In genomic region chr19:18137242-18137641, GRCh38 we compare ENCODE assay signal across 20 cellular contexts. TPM values are rescaled to one million over a fixed set of nuclear protein-coding genes. Genes with fewer than 3 reads are reported as not detected.
DNase-seq lines count a peak whose midpoint lies in the region; ATAC-seq, FAIRE-seq and TF ChIP-seq lines count a peak whose summit lies in the region.
"Had no signal": no experiment of that assay in that cellular context is flagged by ENCODE, and none has a peak within 500 bp of the region (broad histone marks: within the 10 kb centered on the region; RNA-seq: fewer than 3 reads in every experiment).

No MANE protein-coding gene starts in this region.

- peak overlapping the region; percentile 43 for H3K27ac Mint-ChIP-seq in dendritic cell treated with granulocyte-macrophage colony-stimulating factor and Interleukin-4, amounts not matched to agents 40 ng/mL and 50 ng/mL, for 4 days
- no peak overlapping the region for H3K27ac Mint-ChIP-seq in naive thymus-derived CD4-positive, alpha-beta T cell
- H3K27ac Mint-ChIP-seq: B cell; CD4-positive, alpha-beta T cell; GM23338; HFFc6 had no signal

- peaks cover 97% of the 10 kb centered on the region for H3K36me3 Mint-ChIP-seq in dendritic cell treated with granulocyte-macrophage colony-stimulating factor and Interleukin-4, amounts not matched to agents 40 ng/mL and 50 ng/mL, for 4 days (ENCODE audit: low read depth)
- H3K36me3 Mint-ChIP-seq in naive thymus-derived CD4-positive, alpha-beta T cell = peaks cover 7 to 41% (median 27%) of the 10 kb centered on the region in 5 donors

- H3K27me3 Mint-ChIP-seq in dendritic cell treated with granulocyte-macrophage colony-stimulating factor and Interleukin-4, amounts not matched to agents 40 ng/mL and 50 ng/mL, for 4 days = no peaks in the 10 kb centered on the region
- no peaks in the 10 kb centered on the region for H3K27me3 Mint-ChIP-seq in naive thymus-derived CD4-positive, alpha-beta T cell
- H3K27me3 Mint-ChIP-seq: B cell; CD4-positive, alpha-beta T cell had no signal

- CTCF ChIA-PET in HepG2 (lab: Yijun Ruan, JAX; ENCODE audit: low intra/inter-chr PET ratio, low total read pairs) = no interaction called here
- CTCF ChIA-PET in naive thymus-derived CD4-positive, alpha-beta T cell (lab: Charles Lee) = interaction anchor here (0.6 to 1.2 kb wide), 3 partner anchors 14 to 31 kb away, joined by 3 read pairs; no protein-coding TSS in a partner anchor

- TF ChIP-seq CTCF in HepG2 (CRISPR knock-in tag; IDR thresholded peaks at IDR 0.05) (no peak), right lobe of liver (IDR thresholded peaks at IDR 0.05) (no peak)

- H3K9me3 ChIP-seq in HepG2 (ENCODE audit: low read length) (no peaks in the 10 kb centered on the region), right lobe of liver (no peaks in the 10 kb centered on the region)
- no peaks in the 10 kb centered on the region for H3K9me3 ChIP-seq in naive thymus-derived CD4-positive, alpha-beta T cell (ENCODE audit: control insufficient read depth in 2 of 3, low read length in 3 of 3)
- H3K9me3 ChIP-seq: BLaER1 treated with 17β-estradiol and CSF1 and Interleukin-3, amounts not matched to agents 10 nM and 100 nM; Caco-2 had no signal

- H4K20me1 ChIP-seq in HepG2 (ENCODE audit: insufficient read depth, low read length) = no peaks in the 10 kb centered on the region

- no peaks in the 10 kb centered on the region for H3K9me3 Mint-ChIP-seq in dendritic cell treated with granulocyte-macrophage colony-stimulating factor and Interleukin-4, amounts not matched to agents 40 ng/mL and 50 ng/mL, for 4 days
- H3K9me3 Mint-ChIP-seq in naive thymus-derived CD4-positive, alpha-beta T cell = peaks cover 0 to 2% (median 0%) of the 10 kb centered on the region in 11 donors
- H3K9me3 Mint-ChIP-seq: CD4-positive, alpha-beta T cell; GM23338; HFFc6 had no signal

- no peak for ATAC-seq in HepG2
- no peak for ATAC-seq in right lobe of liver
- ATAC-seq in naive thymus-derived CD4-positive, alpha-beta T cell = no peak
- ATAC-seq in GM21723 (IDR thresholded peaks at IDR 0.05; ENCODE audit: unreplicated experiment) = no peak
- ATAC-seq: GM23338, HCT116 had no signal

- no peak for DNase-seq in HepG2 (ENCODE audit: low spot score)
- DNase-seq in right lobe of liver = no peak
- DNase-seq in naive thymus-derived CD4-positive, alpha-beta T cell = no peak
- DNase-seq in nucleus accumbens (lab: John Stamatoyannopoulos, UW) = no peak
- no peak for DNase-seq in C1 segment of cervical spinal cord (lab: John Stamatoyannopoulos, UW)
- DNase-seq: Caco-2; CD4-positive, alpha-beta T cell; H7; HFFc6 had no signal

- H3K36me3 ChIP-seq in HepG2 (replicated peaks in 1 of 2; ENCODE audit: control insufficient read depth in 1 of 2, insufficient read depth in 2 of 2, low read length in 2 of 2) (peaks cover 10 to 33% of the 10 kb centered on the region in 2 experiments), right lobe of liver (peaks cover 0 to 52% (median 7%) of the 10 kb centered on the region in 4 donors)
- H3K36me3 ChIP-seq in naive thymus-derived CD4-positive, alpha-beta T cell (ENCODE audit: control insufficient read depth in 2 of 3, insufficient read depth in 3 of 3, low read length in 3 of 3) = peaks cover 7 to 90% (median 12%) of the 10 kb centered on the region in 3 experiments

- no peak for FAIRE-seq in HepG2 (lab: Jason Lieb, UNC)
- FAIRE-seq: D721Med, G401.6, GM12891, GM18507 had no signal

- H3K27me3 ChIP-seq in HepG2 (ENCODE audit: control insufficient read depth in 1 of 2, insufficient read depth in 2 of 2, low read length in 2 of 2) (no peaks in the 10 kb centered on the region), right lobe of liver (no peaks in the 10 kb centered on the region)
- no peaks in the 10 kb centered on the region for H3K27me3 ChIP-seq in naive thymus-derived CD4-positive, alpha-beta T cell (ENCODE audit: control insufficient read depth in 2 of 2, insufficient read depth in 2 of 2, low read length in 2 of 2)
- H3K27me3 ChIP-seq: BLaER1 treated with 17β-estradiol and CSF1 and Interleukin-3, amounts not matched to agents 10 nM and 100 nM had no signal

- 96% methylated on average over 9 of the region's 11 CpGs for WGBS in HepG2 (ENCODE audit: low lambda C conversion rate)
- WGBS in right lobe of liver (ENCODE audit: insufficient coverage, low coverage, low lambda C conversion rate, missing lambda C conversion rate) = no CpG with 5 or more reads among the region's 11 CpGs

- H3K4me3 ChIP-seq in HepG2 (replicated peaks in 1 of 3; ENCODE audit: insufficient read depth in 1 of 3, low read depth in 2 of 3, low read length in 3 of 3) (no peak overlapping the region), right lobe of liver (no peak overlapping the region)
- H3K4me3 ChIP-seq in naive thymus-derived CD4-positive, alpha-beta T cell (ENCODE audit: low read length) = no peak overlapping the region
- H3K4me3 ChIP-seq: BLaER1 treated with 17β-estradiol and CSF1 and Interleukin-3, amounts not matched to agents 10 nM and 100 nM; GM23338 had no signal

- no peak for TF ChIP-seq RAD21 in HepG2 (CRISPR knock-in tag; IDR thresholded peaks at IDR 0.05)

- H3K9ac ChIP-seq in HepG2 (ENCODE audit: insufficient read depth, low read depth, low read length) = peak overlapping the region; percentile 44; the same call in 1 of the 2 replicates

- intact Hi-C loops in HepG2 (cut with micrococcal nuclease; ENCODE audit: unreplicated experiment) (no loop called here), right lobe of liver (cut with DNase I) (no loop called here)
- intact Hi-C loops in dendritic cell treated with granulocyte-macrophage colony-stimulating factor and Interleukin-4, amounts not matched to agents 40 ng/mL and 50 ng/mL, for 4 days (cut with micrococcal nuclease) = no loop called here
- intact Hi-C loops in naive thymus-derived CD4-positive, alpha-beta T cell (cut with micrococcal nuclease) = no loop called here

- peaks cover 14% of the 10 kb centered on the region for H3K4me1 Mint-ChIP-seq in dendritic cell treated with granulocyte-macrophage colony-stimulating factor and Interleukin-4, amounts not matched to agents 40 ng/mL and 50 ng/mL, for 4 days (ENCODE audit: low read depth)
- peaks cover 0 to 2% (median 0%) of the 10 kb centered on the region in 7 donors for H3K4me1 Mint-ChIP-seq in naive thymus-derived CD4-positive, alpha-beta T cell
- H3K4me1 Mint-ChIP-seq: B cell, GM23338 had no signal

- peaks cover 38% of the 10 kb centered on the region for H3K4me1 ChIP-seq in HepG2 (ENCODE audit: insufficient read depth, low read length)
- H3K4me1 ChIP-seq in right lobe of liver = peaks cover 0 to 23% (median 8%) of the 10 kb centered on the region in 4 donors
- H3K4me1 ChIP-seq in naive thymus-derived CD4-positive, alpha-beta T cell (ENCODE audit: control insufficient read depth in 2 of 2, insufficient read depth in 2 of 2, low read length in 2 of 2) = no peaks in the 10 kb centered on the region

- TF ChIP-seq POLR2A in HepG2 (IDR thresholded peaks at IDR 0.05; ENCODE audit: insufficient read depth in 1 of 2, low read depth in 2 of 2, low read length in 2 of 2) (no peak), right lobe of liver (IDR thresholded peaks at IDR 0.05) (no peak)

- POLR2A ChIA-PET in HepG2 (lab: Yijun Ruan, JAX) = interaction anchor here (1.7 kb wide), 1 partner anchor 15 kb away, joined by 7 read pairs; the partner anchor contains the start of gene PIK3R2
- POLR2A ChIA-PET in naive thymus-derived CD4-positive, alpha-beta T cell (lab: Charles Lee) = no interaction called here

- no peak overlapping the region for H3K4me2 ChIP-seq in HepG2 (ENCODE audit: low read depth, low read length)
- H3K4me2 ChIP-seq: GM23338 had no signal

- H2AFZ ChIP-seq in HepG2 (ENCODE audit: low read length) = no peak overlapping the region
- H2AFZ ChIP-seq: GM23338 had no signal

- no peak for TF ChIP-seq EP300 in HepG2 (IDR thresholded peaks at IDR 0.05; ENCODE audit: low read depth in 2 of 2, low read length in 2 of 2)
- TF ChIP-seq EP300 in HepG2 (CRISPR knock-in tag; IDR thresholded peaks at IDR 0.05; ENCODE audit: borderline replicate concordance) = no peak

- in situ Hi-C loops in HepG2 (cut with HindIII; ENCODE audit: extremely low pct_ligation_motif_present, low pct_unique_long_range_greater_than_20kb) = no loop called here

- H3K27ac ChIP-seq in HepG2 (ENCODE audit: extremely low read length, insufficient read depth, low read length) (peak overlapping the region; percentile 92), right lobe of liver (no peak overlapping the region)
- peak overlapping the region; percentile 35 for H3K27ac ChIP-seq in naive thymus-derived CD4-positive, alpha-beta T cell (ENCODE audit: low read depth, low read length)
- H3K27ac ChIP-seq: BLaER1 treated with 17β-estradiol and CSF1 and Interleukin-3, amounts not matched to agents 10 nM and 100 nM had no signal

- H3K79me2 ChIP-seq in HepG2 (ENCODE audit: insufficient read depth, low read length) = peaks cover 4% of the 10 kb centered on the region

- H3K4me3 Mint-ChIP-seq in dendritic cell treated with granulocyte-macrophage colony-stimulating factor and Interleukin-4, amounts not matched to agents 40 ng/mL and 50 ng/mL, for 4 days = no peak overlapping the region
- no peak overlapping the region for H3K4me3 Mint-ChIP-seq in naive thymus-derived CD4-positive, alpha-beta T cell
- H3K4me3 Mint-ChIP-seq: B cell; CD4-positive, alpha-beta T cell; GM23338; HFFc6 had no signal

- BruUV-seq in HepG2 (replicated peaks; lab: Mats Ljungman, UMichigan) = no TSS peak

RNA-seq across cellular contexts. Expression of gene PIK3R2, which starts 15.7 kb away (rescaled TPM):
- total RNA-seq in HepG2 (2016; rRNA removed; fragmentation: Illumina TruSeq; extraction: Trizol) (15.8 and 25.3 TPM in 2 replicates), right lobe of liver (10 to 100 TPM; 11.1 to 21.4 (median 14.6) TPM)
- 13.7 and 16.1 TPM in 2 replicates for total RNA-seq in HepG2 (2016; cell fraction: cytosol; rRNA removed; fragmentation: Illumina TruSeq; extraction: Trizol; ENCODE audit: low read depth)
- total RNA-seq in HepG2 (2016; cell fraction: insoluble cytoplasmic fraction; rRNA removed; fragmentation: Illumina TruSeq; extraction: Trizol) = 12.5 and 18.3 TPM in 2 replicates
- total RNA-seq in HepG2 (2016; cell fraction: membrane; rRNA removed; fragmentation: Illumina TruSeq; extraction: Trizol) = 33.3 and 40.2 TPM in 2 replicates
- total RNA-seq in HepG2 (2016; cell fraction: nucleus; rRNA removed; fragmentation: Illumina TruSeq; extraction: Trizol) = 14.5 and 18.4 TPM in 2 replicates
- polyA plus RNA-seq in HepG2 (2011; rRNA removed) = 18.6 and 27.2 TPM in 2 replicates
- 17.0 and 21.2 TPM in 2 replicates for polyA plus RNA-seq in HepG2 (2011; cell fraction: cytosol; rRNA removed)
- polyA plus RNA-seq in HepG2 (2011; cell fraction: nucleus; rRNA removed) = 35.7 and 42.1 TPM in 2 replicates
- 39.2 and 39.3 TPM in 2 replicates for polyA plus RNA-seq in HepG2 (2012)
- 8.4 and 11.9 TPM in 2 replicates for polyA plus RNA-seq in HepG2 (2016; cell fraction: cytosol; fragmentation: Illumina TruSeq; extraction: Trizol; ENCODE audit: low read depth)
- polyA plus RNA-seq in HepG2 (2016; cell fraction: insoluble cytoplasmic fraction; fragmentation: Illumina TruSeq; extraction: Trizol; ENCODE audit: low read depth) = 30.5 and 42.6 TPM in 2 replicates
- polyA plus RNA-seq in HepG2 (2016; cell fraction: membrane; fragmentation: Illumina TruSeq; extraction: Trizol; ENCODE audit: low read depth) = 46.8 and 48.0 TPM in 2 replicates
- polyA plus RNA-seq in HepG2 (2016; cell fraction: nucleus; fragmentation: Illumina TruSeq; extraction: Trizol; ENCODE audit: insufficient read depth, low read depth) = 60.8 and 65.6 TPM in 2 replicates
- polyA minus RNA-seq in HepG2 (2011; rRNA and poly(A)+ RNA removed; ENCODE audit: low replicate concordance) = 18.1 and 22.4 TPM in 2 replicates
- polyA minus RNA-seq in HepG2 (2011; cell fraction: cytosol; rRNA and poly(A)+ RNA removed) = 12.0 and 21.3 TPM in 2 replicates
- 12.7 and 19.6 TPM in 2 replicates for polyA minus RNA-seq in HepG2 (2011; cell fraction: nucleus; rRNA and poly(A)+ RNA removed)
- 10 to 100 TPM; 12.3 to 24.6 (median 16.4) TPM for total RNA-seq in naive thymus-derived CD4-positive, alpha-beta T cell
- polyA plus RNA-seq in naive thymus-derived CD4-positive, alpha-beta T cell = 1 to 10 TPM; 2.2 to 5.1 TPM

RNA-seq across cellular contexts. Expression of gene IFI30, which starts 36.4 kb away (rescaled TPM):
- total RNA-seq in HepG2 (2016; rRNA removed; fragmentation: Illumina TruSeq; extraction: Trizol) = 41.2 and 79.4 TPM in 2 replicates
- 49.8 and 56.5 TPM in 2 replicates for total RNA-seq in HepG2 (2016; cell fraction: cytosol; rRNA removed; fragmentation: Illumina TruSeq; extraction: Trizol; ENCODE audit: low read depth)
- total RNA-seq in HepG2 (2016; cell fraction: insoluble cytoplasmic fraction; rRNA removed; fragmentation: Illumina TruSeq; extraction: Trizol) = 39.1 and 76.9 TPM in 2 replicates
- 32.9 and 35.3 TPM in 2 replicates for total RNA-seq in HepG2 (2016; cell fraction: membrane; rRNA removed; fragmentation: Illumina TruSeq; extraction: Trizol)
- total RNA-seq in HepG2 (2016; cell fraction: nucleus; rRNA removed; fragmentation: Illumina TruSeq; extraction: Trizol) = 62.2 and 72.4 TPM in 2 replicates
- 24.7 and 25.0 TPM in 2 replicates for polyA plus RNA-seq in HepG2 (2011; rRNA removed)
- polyA plus RNA-seq in HepG2 (2011; cell fraction: cytosol; rRNA removed) = 33.2 and 51.0 TPM in 2 replicates
- polyA plus RNA-seq in HepG2 (2011; cell fraction: nucleus; rRNA removed) = 13.2 and 16.2 TPM in 2 replicates
- 13.8 and 14.8 TPM in 2 replicates for polyA plus RNA-seq in HepG2 (2012)
- 68.0 and 80.0 TPM in 2 replicates for polyA plus RNA-seq in HepG2 (2016; cell fraction: cytosol; fragmentation: Illumina TruSeq; extraction: Trizol; ENCODE audit: low read depth)
- polyA plus RNA-seq in HepG2 (2016; cell fraction: insoluble cytoplasmic fraction; fragmentation: Illumina TruSeq; extraction: Trizol; ENCODE audit: low read depth) = 46.2 and 52.2 TPM in 2 replicates
- 28.9 and 31.1 TPM in 2 replicates for polyA plus RNA-seq in HepG2 (2016; cell fraction: membrane; fragmentation: Illumina TruSeq; extraction: Trizol; ENCODE audit: low read depth)
- 133 TPM in 2 replicates for polyA plus RNA-seq in HepG2 (2016; cell fraction: nucleus; fragmentation: Illumina TruSeq; extraction: Trizol; ENCODE audit: insufficient read depth, low read depth)
- 49.7 and 255 TPM in 2 replicates for polyA minus RNA-seq in HepG2 (2011; rRNA and poly(A)+ RNA removed; ENCODE audit: low replicate concordance)
- 11.2 and 23.9 TPM in 2 replicates for polyA minus RNA-seq in HepG2 (2011; cell fraction: cytosol; rRNA and poly(A)+ RNA removed)
- polyA minus RNA-seq in HepG2 (2011; cell fraction: nucleus; rRNA and poly(A)+ RNA removed) = 3.7 and 4.4 TPM in 2 replicates
- total RNA-seq in right lobe of liver = 100 to 1,000 TPM in 3 of 6 experiments, 10 to 100 TPM in 3; 54.0 to 205 (median 91.8) TPM
- 100 to 1,000 TPM in 2 of 5 experiments, 10 to 100 TPM in 3; 51.3 to 514 (median 59.5) TPM for total RNA-seq in naive thymus-derived CD4-positive, alpha-beta T cell
- 1 to 10 TPM; 6.7 to 7.6 TPM for polyA plus RNA-seq in naive thymus-derived CD4-positive, alpha-beta T cell

RNA-seq across cellular contexts. Expression of gene MAST3, which starts 39.7 kb away (rescaled TPM):
- total RNA-seq in HepG2 (2016; rRNA removed; fragmentation: Illumina TruSeq; extraction: Trizol) (4.1 and 4.5 TPM in 2 replicates), right lobe of liver (10 to 100 TPM in 3 of 6 experiments, 1 to 10 TPM in 3; 8.0 to 17.9 (median 10.0) TPM)
- 1.9 and 2.8 TPM in 2 replicates for total RNA-seq in HepG2 (2016; cell fraction: cytosol; rRNA removed; fragmentation: Illumina TruSeq; extraction: Trizol; ENCODE audit: low read depth)
- 3.6 and 4.1 TPM in 2 replicates for total RNA-seq in HepG2 (2016; cell fraction: insoluble cytoplasmic fraction; rRNA removed; fragmentation: Illumina TruSeq; extraction: Trizol)
- total RNA-seq in HepG2 (2016; cell fraction: membrane; rRNA removed; fragmentation: Illumina TruSeq; extraction: Trizol) = 4.4 and 5.1 TPM in 2 replicates
- total RNA-seq in HepG2 (2016; cell fraction: nucleus; rRNA removed; fragmentation: Illumina TruSeq; extraction: Trizol) = 5.3 and 7.5 TPM in 2 replicates
- polyA plus RNA-seq in HepG2 (2011; rRNA removed) = 4.6 and 6.0 TPM in 2 replicates
- 2.0 and 2.4 TPM in 2 replicates for polyA plus RNA-seq in HepG2 (2011; cell fraction: cytosol; rRNA removed)
- polyA plus RNA-seq in HepG2 (2011; cell fraction: nucleus; rRNA removed) = 18.7 and 20.6 TPM in 2 replicates
- polyA plus RNA-seq in HepG2 (2012) = 5.2 and 6.4 TPM in 2 replicates
- 1.0 and 1.1 TPM in 2 replicates for polyA plus RNA-seq in HepG2 (2016; cell fraction: cytosol; fragmentation: Illumina TruSeq; extraction: Trizol; ENCODE audit: low read depth)
- 4.1 and 5.8 TPM in 2 replicates for polyA plus RNA-seq in HepG2 (2016; cell fraction: insoluble cytoplasmic fraction; fragmentation: Illumina TruSeq; extraction: Trizol; ENCODE audit: low read depth)
- 2.0 and 2.2 TPM in 2 replicates for polyA plus RNA-seq in HepG2 (2016; cell fraction: membrane; fragmentation: Illumina TruSeq; extraction: Trizol; ENCODE audit: low read depth)
- polyA plus RNA-seq in HepG2 (2016; cell fraction: nucleus; fragmentation: Illumina TruSeq; extraction: Trizol; ENCODE audit: insufficient read depth, low read depth) = 22.7 and 26.8 TPM in 2 replicates
- polyA minus RNA-seq in HepG2 (2011; rRNA and poly(A)+ RNA removed; ENCODE audit: low replicate concordance) = 3.2 and 9.3 TPM in 2 replicates
- polyA minus RNA-seq in HepG2 (2011; cell fraction: cytosol; rRNA and poly(A)+ RNA removed) = 6.7 and 7.6 TPM in 2 replicates
- 7.3 and 8.5 TPM in 2 replicates for polyA minus RNA-seq in HepG2 (2011; cell fraction: nucleus; rRNA and poly(A)+ RNA removed)
- total RNA-seq in naive thymus-derived CD4-positive, alpha-beta T cell = 10 to 100 TPM; 36.0 to 58.7 (median 50.6) TPM
- 10 to 100 TPM; 10.2 to 20.3 TPM for polyA plus RNA-seq in naive thymus-derived CD4-positive, alpha-beta T cell

RNA-seq across cellular contexts. Expression of gene IL12RB1, which starts 50.5 kb away (rescaled TPM):
- total RNA-seq in HepG2 (2016; rRNA removed; fragmentation: Illumina TruSeq; extraction: Trizol) (0.04 TPM in 1 of 2 replicates, not detected in the other), right lobe of liver (1 to 10 TPM in 1 of 6 experiments, under 1 TPM in 5; 0.25 to 2.0 (median 0.70) TPM)
- not detected in 2 replicates for total RNA-seq in HepG2 (2016; cell fraction: cytosol; rRNA removed; fragmentation: Illumina TruSeq; extraction: Trizol; ENCODE audit: low read depth)
- total RNA-seq in HepG2 (2016; cell fraction: insoluble cytoplasmic fraction; rRNA removed; fragmentation: Illumina TruSeq; extraction: Trizol) = 0.09 TPM in 1 of 2 replicates, not detected in the other
- total RNA-seq in HepG2 (2016; cell fraction: membrane; rRNA removed; fragmentation: Illumina TruSeq; extraction: Trizol) = 0.12 TPM in 1 of 2 replicates, not detected in the other
- not detected in 2 replicates for total RNA-seq in HepG2 (2016; cell fraction: nucleus; rRNA removed; fragmentation: Illumina TruSeq; extraction: Trizol)
- 0.03 and 0.13 TPM in 2 replicates for polyA plus RNA-seq in HepG2 (2011; rRNA removed)
- 0.10 and 0.19 TPM in 2 replicates for polyA plus RNA-seq in HepG2 (2011; cell fraction: cytosol; rRNA removed)
- polyA plus RNA-seq in HepG2 (2011; cell fraction: nucleus; rRNA removed) = 0.27 and 0.35 TPM in 2 replicates
- polyA plus RNA-seq in HepG2 (2012) = 0.12 TPM in 1 of 2 replicates, not detected in the other
- polyA plus RNA-seq in HepG2 (2016; cell fraction: cytosol; fragmentation: Illumina TruSeq; extraction: Trizol; ENCODE audit: low read depth) = not detected in 2 replicates
- not detected in 2 replicates for polyA plus RNA-seq in HepG2 (2016; cell fraction: insoluble cytoplasmic fraction; fragmentation: Illumina TruSeq; extraction: Trizol; ENCODE audit: low read depth)
- polyA plus RNA-seq in HepG2 (2016; cell fraction: membrane; fragmentation: Illumina TruSeq; extraction: Trizol; ENCODE audit: low read depth) = 0.09 TPM in 1 of 2 replicates, not detected in the other
- 0.20 TPM in 1 of 2 replicates, not detected in the other for polyA plus RNA-seq in HepG2 (2016; cell fraction: nucleus; fragmentation: Illumina TruSeq; extraction: Trizol; ENCODE audit: insufficient read depth, low read depth)
- 0.12 and 0.36 TPM in 2 replicates for polyA minus RNA-seq in HepG2 (2011; rRNA and poly(A)+ RNA removed; ENCODE audit: low replicate concordance)
- not detected in 2 replicates for polyA minus RNA-seq in HepG2 (2011; cell fraction: cytosol; rRNA and poly(A)+ RNA removed)
- polyA minus RNA-seq in HepG2 (2011; cell fraction: nucleus; rRNA and poly(A)+ RNA removed) = not detected in 2 replicates
- 100 to 1,000 TPM in 1 of 5 experiments, 10 to 100 TPM in 4; 17.7 to 110 (median 25.0) TPM for total RNA-seq in naive thymus-derived CD4-positive, alpha-beta T cell
- 10 to 100 TPM; 17.6 to 24.1 TPM for polyA plus RNA-seq in naive thymus-derived CD4-positive, alpha-beta T cell
- total RNA-seq: A172, Caco-2, GM23338, H7 had no signal
- polyA plus RNA-seq: GM23338 had no signal

RNA-seq across cellular contexts. Expression of gene MPV17L2, which starts 55.8 kb away (rescaled TPM):
- total RNA-seq in HepG2 (2016; rRNA removed; fragmentation: Illumina TruSeq; extraction: Trizol) = 13.0 and 16.7 TPM in 2 replicates
- 5.8 and 6.2 TPM in 2 replicates for total RNA-seq in HepG2 (2016; cell fraction: cytosol; rRNA removed; fragmentation: Illumina TruSeq; extraction: Trizol; ENCODE audit: low read depth)
- 13.4 and 17.8 TPM in 2 replicates for total RNA-seq in HepG2 (2016; cell fraction: insoluble cytoplasmic fraction; rRNA removed; fragmentation: Illumina TruSeq; extraction: Trizol)
- 8.3 and 11.1 TPM in 2 replicates for total RNA-seq in HepG2 (2016; cell fraction: membrane; rRNA removed; fragmentation: Illumina TruSeq; extraction: Trizol)
- total RNA-seq in HepG2 (2016; cell fraction: nucleus; rRNA removed; fragmentation: Illumina TruSeq; extraction: Trizol) = 9.2 and 11.2 TPM in 2 replicates
- 12.4 and 13.6 TPM in 2 replicates for polyA plus RNA-seq in HepG2 (2011; rRNA removed)
- 8.7 and 13.2 TPM in 2 replicates for polyA plus RNA-seq in HepG2 (2011; cell fraction: cytosol; rRNA removed)
- polyA plus RNA-seq in HepG2 (2011; cell fraction: nucleus; rRNA removed) = 5.8 and 6.4 TPM in 2 replicates
- 6.0 and 9.4 TPM in 2 replicates for polyA plus RNA-seq in HepG2 (2012)
- 7.8 and 8.4 TPM in 2 replicates for polyA plus RNA-seq in HepG2 (2016; cell fraction: cytosol; fragmentation: Illumina TruSeq; extraction: Trizol; ENCODE audit: low read depth)
- polyA plus RNA-seq in HepG2 (2016; cell fraction: insoluble cytoplasmic fraction; fragmentation: Illumina TruSeq; extraction: Trizol; ENCODE audit: low read depth) = 21.7 TPM in 2 replicates
- 9.2 and 11.9 TPM in 2 replicates for polyA plus RNA-seq in HepG2 (2016; cell fraction: membrane; fragmentation: Illumina TruSeq; extraction: Trizol; ENCODE audit: low read depth)
- polyA plus RNA-seq in HepG2 (2016; cell fraction: nucleus; fragmentation: Illumina TruSeq; extraction: Trizol; ENCODE audit: insufficient read depth, low read depth) = 27.8 and 29.4 TPM in 2 replicates
- polyA minus RNA-seq in HepG2 (2011; rRNA and poly(A)+ RNA removed; ENCODE audit: low replicate concordance) = 22.3 and 69.9 TPM in 2 replicates
- polyA minus RNA-seq in HepG2 (2011; cell fraction: cytosol; rRNA and poly(A)+ RNA removed) = 3.4 and 4.1 TPM in 2 replicates
- polyA minus RNA-seq in HepG2 (2011; cell fraction: nucleus; rRNA and poly(A)+ RNA removed) = 2.5 and 3.7 TPM in 2 replicates
- 10 to 100 TPM in 2 of 6 experiments, 1 to 10 TPM in 4; 6.5 to 26.4 (median 7.5) TPM for total RNA-seq in right lobe of liver
- total RNA-seq in naive thymus-derived CD4-positive, alpha-beta T cell = 1 to 10 TPM; 4.8 to 9.4 (median 6.7) TPM
- 10 to 100 TPM in 1 of 2 donors, 1 to 10 TPM in 1; 7.0 to 15.5 TPM for polyA plus RNA-seq in naive thymus-derived CD4-positive, alpha-beta T cell

Comparison
In these comparisons a context has a peak if more than half of its experiments do, and no peak if none do; other contexts are left out.
1. H3K27ac ChIP-seq: peak in HepG2 (single experiment) and naive thymus-derived CD4-positive, alpha-beta T cell (single experiment); none in right lobe of liver (0 of 3).